ENCODE assay signal across 21 cellular contexts in genomic region chr12:13505224-13505623, GRCh38.
"Had no signal": no experiment of that assay in that cellular context is flagged by ENCODE, and none has a peak within 500 bp of the region (broad histone marks: within the 10 kb centered on the region; RNA-seq: fewer than 3 reads in every experiment).

No MANE protein-coding gene starts in this region.

- H3K4me3 ChIP-seq: ascending aorta, breast epithelium, sigmoid colon, spleen, thyroid gland had no signal

- H3K36me3 Mint-ChIP-seq: activated naive CD4-positive, alpha-beta T cell treated with anti-CD3 and anti-CD28 coated beads, Interleukin-2, amount 50 U/mL, for 24 hours; natural killer cell had no signal

- H3K27me3 Mint-ChIP-seq: activated naive CD4-positive, alpha-beta T cell treated with anti-CD3 and anti-CD28 coated beads, Interleukin-2, amount 50 U/mL, for 24 hours had no signal

- H3K27ac Mint-ChIP-seq: activated CD4-positive, alpha-beta T cell treated with anti-CD3 and anti-CD28 coated beads, Interleukin-2, amount 10 ng/mL, durations not matched to agents 7 days and 5 days; activated naive CD4-positive, alpha-beta T cell treated with anti-CD3 and anti-CD28 coated beads, Interleukin-2, amount 50 U/mL, for 24 hours; natural killer cell had no signal

- H3K27ac ChIP-seq: ascending aorta, breast epithelium, parathyroid adenoma, sigmoid colon, spleen, thyroid gland had no signal

- H3K4me1 Mint-ChIP-seq: activated CD4-positive, alpha-beta T cell treated with anti-CD3 and anti-CD28 coated beads, Interleukin-2, amount 10 ng/mL, durations not matched to agents 7 days and 5 days; activated naive CD4-positive, alpha-beta T cell treated with anti-CD3 and anti-CD28 coated beads, Interleukin-2, amount 50 U/mL, for 24 hours; natural killer cell had no signal

- H3K4me3 Mint-ChIP-seq: activated CD4-positive, alpha-beta T cell treated with anti-CD3 and anti-CD28 coated beads, Interleukin-2, amount 10 ng/mL, durations not matched to agents 7 days and 5 days; activated naive CD4-positive, alpha-beta T cell treated with anti-CD3 and anti-CD28 coated beads, Interleukin-2, amount 50 U/mL, for 24 hours; natural killer cell had no signal

- H3K9ac ChIP-seq: parathyroid adenoma had no signal

- H3K27me3 ChIP-seq: ascending aorta, breast epithelium, sigmoid colon, spleen, thyroid gland had no signal

- H3K4me1 ChIP-seq: ascending aorta, breast epithelium, parathyroid adenoma, sigmoid colon, spleen, thyroid gland had no signal

- H3K36me3 ChIP-seq: ascending aorta, breast epithelium, sigmoid colon, spleen, thyroid gland had no signal

- H3K9me3 ChIP-seq: ascending aorta, breast epithelium, sigmoid colon, spleen, thyroid gland had no signal

- ATAC-seq: activated CD4-positive, CD25-positive, alpha-beta regulatory T cell treated with anti-CD3 and anti-CD28 coated beads, Interleukin-2, amount 50 U/mL, for 24 hours; left ventricle myocardium superior; natural killer cell had no signal

- H3K9me3 Mint-ChIP-seq: activated CD4-positive, alpha-beta T cell treated with anti-CD3 and anti-CD28 coated beads, Interleukin-2, amount 10 ng/mL, durations not matched to agents 7 days and 5 days; activated naive CD4-positive, alpha-beta T cell treated with anti-CD3 and anti-CD28 coated beads, Interleukin-2, amount 50 U/mL, for 24 hours; natural killer cell had no signal

- H2AFZ ChIP-seq: parathyroid adenoma had no signal

- H3K79me2 ChIP-seq: parathyroid adenoma had no signal

- DNase-seq: activated CD4-positive, alpha-beta T cell treated with anti-CD3 and anti-CD28 coated beads, Interleukin-2, amount 10 ng/mL, durations not matched to agents 7 days and 5 days; activated CD8-positive, alpha-beta memory T cell treated with anti-CD3 and anti-CD28 coated beads, Interleukin-2, amount 50 U/mL, for 4 hours; activated effector memory CD4-positive, alpha-beta T cell treated with anti-CD3 and anti-CD28 coated beads, Interleukin-2, amount 50 U/mL, for 16 hours; activated T-cell treated with anti-CD3 and anti-CD28 coated beads, Interleukin-2, amount 50 U/mL, for 48 hours; cerebellar nuclear complex; cortex of kidney; head of caudate nucleus; left ventricle myocardium superior; mesenchymal stem cell; natural killer cell; sigmoid colon; spleen; stimulated activated naive CD4-positive, alpha-beta T cell treated with Interleukin-2 at 50 U/mL for 16 hours; T-helper 1 cell; T-helper 9 cell; thyroid gland had no signal
